ENCODE assay signal across 8 cellular contexts in the genomic region with DNA sequence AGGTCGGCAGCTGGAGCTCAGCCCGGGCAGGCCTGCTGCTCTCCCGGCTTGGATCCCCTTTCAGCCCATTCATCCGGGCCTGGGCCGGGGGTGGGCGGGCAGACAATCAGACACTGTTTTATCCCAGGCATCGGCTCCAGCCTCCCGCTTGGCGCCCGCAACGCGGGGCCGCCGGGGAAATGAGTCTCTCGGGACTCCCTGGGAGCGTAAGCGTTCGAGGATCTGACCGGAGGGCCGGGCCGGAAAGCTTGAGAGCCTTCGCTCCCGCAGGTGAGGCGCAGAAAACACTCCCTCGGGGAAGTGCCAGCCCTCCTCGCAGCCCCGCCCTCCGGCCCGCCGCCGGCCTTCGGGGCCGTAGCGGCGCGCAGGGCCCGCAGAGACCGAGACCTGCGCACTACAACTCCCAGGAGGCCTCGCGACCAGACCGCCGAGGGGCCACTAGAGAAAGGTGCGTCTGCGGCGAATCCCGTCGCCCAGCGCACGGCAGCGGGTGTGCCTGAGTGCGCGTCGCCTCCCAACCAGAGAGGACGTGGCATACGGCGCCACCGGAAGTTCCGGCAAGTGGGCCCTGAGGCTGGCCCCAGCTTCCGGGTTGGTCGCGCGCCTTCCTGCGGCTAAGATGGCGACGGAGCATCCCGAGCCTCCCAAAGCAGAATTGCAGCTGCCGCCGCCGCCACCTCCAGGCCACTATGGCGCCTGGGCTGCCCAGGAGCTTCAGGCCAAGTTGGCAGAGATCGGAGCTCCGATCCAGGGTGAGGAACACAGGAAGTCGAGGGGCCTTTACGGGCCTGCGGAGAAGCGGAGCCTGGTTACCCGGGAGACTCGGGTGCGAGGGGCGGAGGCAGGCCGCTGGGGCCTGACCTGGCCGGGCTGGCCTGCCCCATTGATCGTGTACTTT. TPM values are rescaled to one million over a fixed set of nuclear protein-coding genes. Genes with fewer than 3 reads are reported as not detected.
DNase-seq lines count a peak whose midpoint lies in the region; ATAC-seq and TF ChIP-seq lines count a peak whose summit lies in the region.

Gene SF3B2 (plus strand): TSS at position 599 of the 898 bp plus-strand sequence. CDS start 21 bp downstream, at position 620.

- DNase-seq in ACHN, result peak; percentile 95
- DNase-seq in NCI-H2196 treated with DMSO at 0.1 percent for 48 hours (lab: John Stamatoyannopoulos, UW; ENCODE audit: unreplicated experiment), result peak; percentile 96
- peak; percentile 96 to 97 for DNase-seq in breast epithelium (ENCODE audit: low spot score in 2 of 2)
- DNase-seq in iPS-NIHi11 (ENCODE audit: low spot score), result peak; percentile 97
- DNase-seq in smooth muscle cell (lab: John Stamatoyannopoulos, UW; ENCODE audit: unreplicated experiment), result peak; percentile 87

- H3K9me3 ChIP-seq in breast epithelium, result no peaks in the 10 kb centered on the region
- no peaks in the 10 kb centered on the region for H3K9me3 ChIP-seq in smooth muscle cell (replicated peaks; ENCODE audit: low read depth)

- peak within 1 kb of the TSS; percentile 60 for H2AFZ ChIP-seq in smooth muscle cell (ENCODE audit: low read depth)

- in situ Hi-C loops in ACHN (cut with HindIII; ENCODE audit: low pct_ligation_motif_present, low pct_unique_long_range_greater_than_20kb, low sequenced_read_pairs), result no loop called here

- H3K4me3 ChIP-seq in breast epithelium (peak within 1 kb of the TSS; percentile 92 to 97 (median 92)), smooth muscle cell (peak within 1 kb of the TSS; percentile 97)

- ATAC-seq in GM18870 (IDR thresholded peaks at IDR 0.05; ENCODE audit: unreplicated experiment) (peak; percentile 88), HG03135 (IDR thresholded peaks at IDR 0.05; ENCODE audit: unreplicated experiment) (peak; percentile 95)

- H3K4me2 ChIP-seq in smooth muscle cell, result peak within 1 kb of the TSS; percentile 87

- no peaks in the 10 kb centered on the region for H4K20me1 ChIP-seq in smooth muscle cell (ENCODE audit: low read depth)

- peaks cover 0 to 13% of the 10 kb centered on the region in 2 donors for H3K27me3 ChIP-seq in breast epithelium
- H3K27me3 ChIP-seq in smooth muscle cell (ENCODE audit: low read depth), result peaks cover 3% of the 10 kb centered on the region

- peaks cover 11% of the 10 kb centered on the region for H3F3A ChIP-seq in smooth muscle cell (ENCODE audit: low read depth)

- peak within 1 kb of the TSS; percentile 97 for H3K9ac ChIP-seq in smooth muscle cell (ENCODE audit: low read depth)

- WGBS in smooth muscle cell (ENCODE audit: low lambda C conversion rate), result under 1% methylated on average over 79 of the region's 84 CpGs

- H3K27ac ChIP-seq in VCaP, result peak within 1 kb of the TSS; percentile 97
- H3K27ac ChIP-seq in breast epithelium, result peak within 1 kb of the TSS; percentile 89 to 94
- H3K27ac ChIP-seq in smooth muscle cell (ENCODE audit: low read depth), result peak within 1 kb of the TSS; percentile 87

- intact Hi-C loops in breast epithelium (cut with DNase I; ENCODE audit: low total_unique reads), result no loop called here

- peak; percentile 49 for TF ChIP-seq POLR2A in breast epithelium (IDR thresholded peaks at IDR 0.05)

- H3K4me1 ChIP-seq in breast epithelium (peaks cover 5 to 17% of the 10 kb centered on the region in 2 donors), smooth muscle cell (ENCODE audit: low read depth) (peaks cover 20% of the 10 kb centered on the region)

- H3K79me2 ChIP-seq in smooth muscle cell (ENCODE audit: low read depth), result peaks cover 43% of the 10 kb centered on the region

- H3K36me3 ChIP-seq in breast epithelium, result no peaks in the 10 kb centered on the region
- peaks cover 8% of the 10 kb centered on the region for H3K36me3 ChIP-seq in smooth muscle cell (ENCODE audit: low read depth)

- TF ChIP-seq CTCF in VCaP (conservative IDR thresholded peaks at IDR 0.05) (no peak), breast epithelium (IDR thresholded peaks at IDR 0.05) (no peak), smooth muscle cell (IDR thresholded peaks at IDR 0.05; ENCODE audit: borderline replicate concordance, insufficient read depth, poor library complexity, severe bottlenecking) (no peak)

RNA-seq across cellular contexts. Expression of gene SF3B2, which starts in this region (rescaled TPM):
- 100 to 1,000 TPM; 144 to 163 (median 154) TPM for total RNA-seq in breast epithelium
- total RNA-seq in smooth muscle cell, result 104 and 125 TPM in 2 replicates
- 182 and 203 TPM in 2 replicates for polyA plus RNA-seq in smooth muscle cell

Comparison
In these comparisons a context has a peak if more than half of its experiments do, and no peak if none do; other contexts are left out.
1. Peak in every context shown above with its lines: DNase-seq, ATAC-seq, H3K4me3 ChIP-seq and H3K27ac ChIP-seq.